In genomic region chr1:219949227-219949626, GRCh38 we compare ENCODE assay signal across 14 cellular contexts. TPM values are rescaled to one million over a fixed set of nuclear protein-coding genes. Genes with fewer than 3 reads are reported as not detected.
A peak's percentile ranks its signal among the peaks of the same experiment; 100 is the strongest.
DNase-seq lines count a peak whose midpoint lies in the region; ATAC-seq, FAIRE-seq and TF ChIP-seq lines count a peak whose summit lies in the region.
"Not testable (repeated sequence)": the region's sequence is repeated elsewhere in the genome, so short reads cannot be mapped to it uniquely, and the experiment has no call there.
"Had no signal": no experiment of that assay in that cellular context is flagged by ENCODE, and none has a peak within 500 bp of the region (broad histone marks: within the 10 kb centered on the region; RNA-seq: fewer than 3 reads in every experiment).

No MANE protein-coding gene starts in this region.

- 57% methylated on average over 2 of the region's 5 CpGs for WGBS in K562 (ENCODE audit: insufficient coverage, low coverage, missing lambda C conversion rate)

- not testable (repeated sequence) for H3K4me2 ChIP-seq in K562 (ENCODE audit: insufficient read depth, low read length)

- not testable (repeated sequence) for FAIRE-seq in K562 (lab: Jason Lieb, UNC)

- in situ Hi-C loops in K562 (cut with MboI): not testable (repeated sequence)

- not testable (repeated sequence) for ATAC-seq in K562

- H3K79me2 ChIP-seq in K562 (ENCODE audit: control insufficient read depth, insufficient read depth, low read length): not testable (repeated sequence)

- TF ChIP-seq POLR2A in K562 (conservative IDR thresholded peaks at IDR 0.05): not testable (repeated sequence)

- not testable (repeated sequence) for H3K9me3 ChIP-seq in K562 (replicated peaks; ENCODE audit: control insufficient read depth, insufficient read depth, low read depth, low read length)

- not testable (repeated sequence) for H3K9ac ChIP-seq in K562 (ENCODE audit: insufficient read depth in 1 of 2, low read depth in 2 of 2, low read length in 2 of 2)

- POLR2A ChIA-PET in K562 (lab: Yijun Ruan, JAX): not testable (repeated sequence)

- not testable (repeated sequence) for H3K27ac ChIP-seq in K562 (ENCODE audit: extremely low read depth, low read depth, low read length)

- H3K4me3 ChIP-seq in K562: not testable (repeated sequence)

- not testable (repeated sequence) for H3K27me3 ChIP-seq in K562 (ENCODE audit: control insufficient read depth in 2 of 2, insufficient read depth in 2 of 2, low read length in 2 of 2)

- TF ChIP-seq RAD21 in K562 (CRISPR knock-in tag; conservative IDR thresholded peaks at IDR 0.05 in 1 of 2, IDR thresholded peaks at IDR 0.05 in 1 of 2): not testable (repeated sequence)

- not testable (repeated sequence) for BruUV-seq in K562 (replicated peaks; lab: Mats Ljungman, UMichigan)

- not testable (repeated sequence) for H4K20me1 ChIP-seq in K562 (replicated peaks; ENCODE audit: control insufficient read depth, insufficient read depth, low read length)

- not testable (repeated sequence) for H3K36me3 ChIP-seq in K562 (ENCODE audit: control insufficient read depth, insufficient read depth, low read length)

- CTCF ChIA-PET in K562 (lab: Yijun Ruan, JAX; ENCODE audit: low intra/inter-chr PET ratio): not testable (repeated sequence)

- not testable (repeated sequence) for H3K9me1 ChIP-seq in K562 (ENCODE audit: control insufficient read depth, insufficient read depth, low read length)

- not testable (repeated sequence) for TF ChIP-seq CTCF in K562 (IDR thresholded peaks at IDR 0.05 in 2 of 3, conservative IDR thresholded peaks at IDR 0.05 in 1 of 3; ENCODE audit: insufficient read depth in 2 of 3, low read depth in 1 of 3, low read length in 3 of 3)

- H2AFZ ChIP-seq in K562 (ENCODE audit: low read depth, low read length): not testable (repeated sequence)

- TF ChIP-seq EP300 in K562 (IDR thresholded peaks at IDR 0.05; ENCODE audit: low read length): not testable (repeated sequence)

- H3K4me1 ChIP-seq in K562 (replicated peaks in 1 of 2; ENCODE audit: control insufficient read depth in 2 of 2, insufficient read depth in 2 of 2, low read length in 2 of 2): not testable (repeated sequence)

- not testable (repeated sequence) for DNase-seq in K562 (ENCODE audit: extremely low read depth in 1 of 4, low spot score in 3 of 4)

- intact Hi-C loops in K562 (cut with micrococcal nuclease): not testable (repeated sequence)

TF ChIP-seq in K562, 482 proteins besides CTCF, POLR2A, EP300 and RAD21:
- TF ChIP-seq BCOR (IDR thresholded peaks at IDR 0.05): peak; percentile 50; the same call in 1 of the 2 replicates
- peak; percentile 59 for TF ChIP-seq ZNF146 (CRISPR knock-in tag; IDR thresholded peaks at IDR 0.05; ENCODE audit: unreplicated experiment)

RNA-seq across cellular contexts. Expression of gene SLC30A10, which starts 20.9 kb away (rescaled TPM):
- 24.4 and 39.4 TPM in 2 replicates for total RNA-seq in K562 (2011; cell fraction: chromatin; rRNA removed; ENCODE audit: low replicate concordance)
- total RNA-seq in K562 (2011; cell fraction: nucleolus; rRNA removed): 18.3 and 27.1 TPM in 2 replicates
- total RNA-seq in K562 (2011; cell fraction: nucleoplasm; rRNA removed): 29.8 and 32.1 TPM in 2 replicates
- total RNA-seq in K562 (2014; rRNA removed) (5.9 and 7.4 TPM in 2 replicates), K562 (2014; rRNA removed; fragmentation: Illumina TruSeq; extraction: Trizol) (7.1 and 8.1 TPM in 2 replicates), K562 (2015; rRNA removed; fragmentation: Illumina TruSeq; extraction: Trizol) (3.5 and 3.9 TPM in 2 replicates), K562 (2021) (8.8 and 9.4 TPM in 2 replicates)
- polyA plus RNA-seq in K562 (2011; rRNA removed) (8.9 and 11.3 TPM in 2 replicates), K562 (2014; fragmentation: Illumina TruSeq; extraction: Trizol) (8.0 and 8.4 TPM in 2 replicates), K562 (2014; fragmentation: Nextera tagmentation; extraction: Ambion mirVana) (1 to 10 TPM; 2.6 to 3.8 TPM), K562 (2014; rRNA removed) (9.5 and 10.5 TPM in 2 replicates)
- 4.9 and 8.9 TPM in 2 replicates for polyA plus RNA-seq in K562 (2011; cell fraction: cytosol; rRNA removed)
- polyA plus RNA-seq in K562 (2011; cell fraction: nucleus; rRNA removed): 18.4 and 35.5 TPM in 2 replicates
- polyA plus RNA-seq in K562 (2012): 3.2 and 5.9 TPM in 2 replicates
- 6.9 and 7.9 TPM in 2 replicates for polyA minus RNA-seq in K562 (2011; rRNA and poly(A)+ RNA removed)
- polyA minus RNA-seq in K562 (2011; cell fraction: cytosol; rRNA and poly(A)+ RNA removed): 3.4 and 5.9 TPM in 2 replicates
- 6.9 and 9.4 TPM in 2 replicates for polyA minus RNA-seq in K562 (2011; cell fraction: nucleus; rRNA and poly(A)+ RNA removed)
- total RNA-seq: A172; A673; B cell; Calu3; CD4-positive, alpha-beta memory T cell; CD4-positive, alpha-beta T cell; CD4-positive, CD25-positive, alpha-beta regulatory T cell; CD8-positive, alpha-beta memory T cell; CD8-positive, alpha-beta T cell; Daoy had no signal
- polyA plus RNA-seq: AG04450; BJ; CD14-positive monocyte; CD4-positive, alpha-beta memory T cell; CD4-positive, CD25-positive, alpha-beta regulatory T cell; CD8-positive, alpha-beta memory T cell had no signal
